9 cellular contexts compared by ENCODE assay signal in the genomic region with DNA sequence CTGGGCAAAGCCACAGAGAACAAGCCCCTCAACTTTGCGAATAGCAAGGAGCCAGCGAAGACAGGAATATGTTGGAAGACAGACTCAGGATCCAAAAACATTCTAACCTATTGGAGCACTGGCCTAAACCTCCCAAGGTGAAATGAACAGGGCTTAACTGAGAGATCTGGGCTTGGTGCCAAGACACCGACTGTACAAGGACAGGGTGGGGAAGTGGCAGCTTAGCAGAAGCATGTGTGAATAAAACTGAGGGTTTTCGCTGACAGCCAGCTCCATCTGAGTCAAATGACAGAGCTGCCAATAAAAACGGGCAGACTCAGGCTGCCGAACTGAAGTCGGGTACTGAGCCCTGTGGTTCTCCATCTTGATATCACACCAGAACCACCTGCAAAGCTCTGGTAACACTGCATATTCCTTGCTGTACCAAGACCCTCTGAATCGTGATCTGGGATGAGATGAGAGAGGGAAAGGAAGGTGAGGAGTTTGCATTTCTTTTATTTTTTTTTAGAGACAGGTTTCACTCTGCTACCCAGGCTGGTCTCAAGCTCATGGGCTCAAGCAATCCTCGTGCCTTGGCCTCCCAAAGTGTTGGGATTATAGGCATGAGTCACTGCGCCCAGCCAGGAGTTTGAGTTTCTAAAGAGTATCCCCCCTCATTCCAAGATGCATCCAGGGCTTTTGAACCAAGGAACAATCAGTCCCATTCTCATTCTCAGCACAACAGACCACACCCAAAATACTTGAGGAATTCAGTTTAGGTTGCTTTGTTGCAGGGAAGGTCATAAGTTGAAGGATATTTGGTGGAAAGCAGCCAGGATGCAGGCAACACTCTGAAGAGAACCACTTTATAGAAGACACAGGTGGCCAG. TPM values are rescaled to one million over a fixed set of nuclear protein-coding genes. Genes with fewer than 3 reads are reported as not detected.
DNase-seq lines count a peak whose midpoint lies in the region; ATAC-seq and TF ChIP-seq lines count a peak whose summit lies in the region.
"Had no signal": no experiment of that assay in that cellular context is flagged by ENCODE, and none has a peak within 500 bp of the region (broad histone marks: within the 10 kb centered on the region; RNA-seq: fewer than 3 reads in every experiment).

No MANE protein-coding gene starts in this region.

- H3K9me3 ChIP-seq in left ventricle myocardium inferior (replicated peaks): no peaks in the 10 kb centered on the region

- H3K9me3 Mint-ChIP-seq in Calu3 (ENCODE audit: low read depth, unreplicated experiment): no peaks in the 10 kb centered on the region

- H3K27me3 Mint-ChIP-seq in Calu3 (ENCODE audit: unreplicated experiment): no peaks in the 10 kb centered on the region

- intact Hi-C loops in Calu3 (cut with micrococcal nuclease; ENCODE audit: unreplicated experiment) (no loop called here), left ventricle myocardium inferior (cut with micrococcal nuclease) (no loop called here)

- H3K27ac Mint-ChIP-seq in Calu3 (ENCODE audit: unreplicated experiment): no peak overlapping the region

- H3K27ac ChIP-seq in left ventricle myocardium inferior (replicated peaks): peak overlapping the region; percentile 36

- peaks cover 3% of the 10 kb centered on the region for H3K27me3 ChIP-seq in left ventricle myocardium inferior (ENCODE audit: low read depth)

- H3K36me3 ChIP-seq in left ventricle myocardium inferior: no peaks in the 10 kb centered on the region

- H3K36me3 Mint-ChIP-seq in Calu3 (ENCODE audit: insufficient read depth, unreplicated experiment): peaks cover 3% of the 10 kb centered on the region

- H3K4me1 Mint-ChIP-seq in Calu3 (ENCODE audit: low read depth, unreplicated experiment): peaks cover 9% of the 10 kb centered on the region

- no peak for TF ChIP-seq CTCF in Calu3 (IDR thresholded peaks at IDR 0.05; ENCODE audit: unreplicated experiment)
- TF ChIP-seq CTCF in LNCaP clone FGC (IDR thresholded peaks at IDR 0.05; ENCODE audit: control insufficient read depth, extremely low read depth, insufficient read depth): no peak
- no peak for TF ChIP-seq CTCF in left ventricle myocardium inferior (IDR thresholded peaks at IDR 0.05; ENCODE audit: borderline replicate concordance)

- DNase-seq in Calu3: peak; percentile 62
- peak; percentile 25 for DNase-seq in LNCaP clone FGC (ENCODE audit: low read depth)
- peak; percentile 70 for DNase-seq in RPMI7951 (ENCODE audit: low read depth)
- no peak for DNase-seq in left ventricle myocardium inferior
- no peak for DNase-seq in stimulated activated CD4-positive, alpha-beta T cell treated with anti-CD3 and anti-CD28 coated beads, Interleukin-12 subunit alpha, Interleukin-12 subunit beta, amount 100 ng/mL, for 4 hours

- H3K4me3 Mint-ChIP-seq in Calu3 (ENCODE audit: low read depth, unreplicated experiment): no peak overlapping the region

- BruUV-seq in Calu3 (replicated peaks; lab: Mats Ljungman, UMichigan): no TSS peak

- no peak for ATAC-seq in GM21576 (IDR thresholded peaks at IDR 0.05; ENCODE audit: unreplicated experiment)
- ATAC-seq in HG03135 (IDR thresholded peaks at IDR 0.05; ENCODE audit: unreplicated experiment): no peak
- ATAC-seq in HG03045 (IDR thresholded peaks at IDR 0.05; ENCODE audit: unreplicated experiment): no peak

- H3K4me3 ChIP-seq in LNCaP clone FGC (ENCODE audit: low read depth, low read length) (no peak overlapping the region), left ventricle myocardium inferior (no peak overlapping the region)

- H3K4me1 ChIP-seq in left ventricle myocardium inferior: peaks cover 12% of the 10 kb centered on the region

- CTCF ChIA-PET in Calu3 (lab: Charles Lee): interaction anchor here (1.0 to 1.2 kb wide), 2 partner anchors 9 to 24 kb away, joined by 3 read pairs; no protein-coding TSS in a partner anchor

RNA-seq across cellular contexts. Expression of a gene that starts 6.0 kb away (rescaled TPM):
- total RNA-seq in Calu3 (2022) (37.3 and 43.1 TPM in 2 replicates), left ventricle myocardium inferior (8.5 TPM)
- total RNA-seq in RPMI7951 (2014; rRNA removed; shearing (Covaris generic)): 1.4 and 1.6 TPM in 2 replicates

RNA-seq across cellular contexts. Expression of a gene that starts 9.7 kb away (rescaled TPM):
- 14.3 and 16.6 TPM in 2 replicates for total RNA-seq in Calu3 (2022)
- total RNA-seq in RPMI7951 (2014; rRNA removed; shearing (Covaris generic)): 23.0 and 25.6 TPM in 2 replicates
- total RNA-seq in left ventricle myocardium inferior: 52.7 TPM

RNA-seq across cellular contexts. Expression of a gene that starts 27.0 kb away (rescaled TPM):
- total RNA-seq in Calu3 (2022) (85.6 and 102 TPM in 2 replicates), left ventricle myocardium inferior (155 TPM)
- total RNA-seq in RPMI7951 (2014; rRNA removed; shearing (Covaris generic)): 8.1 and 8.5 TPM in 2 replicates

RNA-seq across cellular contexts. Expression of a gene that starts 30.9 kb away (rescaled TPM):
- total RNA-seq in Calu3 (2022): 0.56 TPM in 1 of 2 replicates, not detected in the other
- total RNA-seq in RPMI7951 (2014; rRNA removed; shearing (Covaris generic)): not detected in 2 replicates
- total RNA-seq in left ventricle myocardium inferior: not detected
- total RNA-seq: mononuclear cell had no signal

RNA-seq across cellular contexts. Expression of a gene that starts 37.1 kb away (rescaled TPM):
- total RNA-seq in Calu3 (2022): not detected in 2 replicates
- total RNA-seq in RPMI7951 (2014; rRNA removed; shearing (Covaris generic)): not detected in 2 replicates
- total RNA-seq in left ventricle myocardium inferior: not detected
- total RNA-seq: mononuclear cell had no signal

Comparison
In these comparisons a context has a peak if more than half of its experiments do, and no peak if none do; other contexts are left out.
1. DNase-seq: peak in Calu3 (single experiment), LNCaP clone FGC (single experiment) and RPMI7951 (single experiment); none in left ventricle myocardium inferior (single experiment) and stimulated activated CD4-positive, alpha-beta T cell treated with anti-CD3 and anti-CD28 coated beads, Interleukin-12 subunit alpha, Interleukin-12 subunit beta, amount 100 ng/mL, for 4 hours (single experiment).